8 cellular contexts compared by ENCODE assay signal in the genomic region with DNA sequence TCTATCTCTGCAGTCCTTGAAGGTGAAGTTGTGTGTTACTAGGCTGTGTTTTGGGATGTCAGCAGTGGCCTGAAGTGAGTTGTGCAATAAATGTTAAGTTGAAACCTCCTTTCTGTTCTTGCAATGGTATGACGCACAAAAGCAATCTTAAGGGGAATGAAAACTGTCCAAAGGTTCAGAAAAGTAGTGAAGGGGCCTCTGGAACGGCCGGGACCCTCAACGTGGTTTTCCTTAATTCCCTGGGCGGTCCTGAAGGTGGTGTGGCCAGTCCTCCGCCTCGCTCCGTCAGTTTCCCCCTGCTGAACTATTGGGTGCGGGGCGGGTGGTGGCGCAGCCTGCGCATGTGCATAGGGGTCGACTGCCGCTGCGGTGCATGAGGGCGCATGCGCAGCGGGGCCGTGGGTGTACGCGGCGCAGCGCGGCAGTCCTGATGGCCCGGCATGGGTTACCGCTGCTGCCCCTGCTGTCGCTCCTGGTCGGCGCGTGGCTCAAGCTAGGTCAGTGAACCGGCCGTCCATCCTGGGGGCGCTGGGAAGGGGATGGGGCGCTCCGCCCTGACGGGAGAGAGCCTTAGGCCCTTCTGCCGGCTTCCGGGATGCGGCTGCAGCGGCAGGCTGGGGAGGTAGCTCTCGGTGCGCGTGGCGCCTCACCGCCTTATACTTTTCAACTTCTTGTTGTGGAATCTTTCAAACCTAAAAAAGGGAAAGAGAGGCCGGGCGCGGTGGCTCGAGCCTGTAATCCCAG. TPM values are rescaled to one million over a fixed set of nuclear protein-coding genes. Genes with fewer than 3 reads are reported as not detected.
DNase-seq lines count a peak whose midpoint lies in the region; TF ChIP-seq lines count a peak whose summit lies in the region.

Gene SUMF2, plus strand, starts transcription at position 405 of the 744 bp plus-strand sequence. Its CDS starts 26 bp downstream, at position 431.

- H3K4me1 Mint-ChIP-seq in H9 (peaks cover 7 to 13% of the 10 kb centered on the region in 2 experiments), neural progenitor cell (peaks cover 4% of the 10 kb centered on the region)

- H3K27me3 Mint-ChIP-seq in H9 (ENCODE audit: low read depth) = no peaks in the 10 kb centered on the region
- no peaks in the 10 kb centered on the region for H3K27me3 Mint-ChIP-seq in neural progenitor cell (ENCODE audit: insufficient read depth, low read depth)

- no peak within 1 kb of the TSS for H2AK5ac ChIP-seq in H9 (ENCODE audit: insufficient read length, low read length)

- H3K27ac ChIP-seq in H9 (ENCODE audit: insufficient read length, low read depth, low read length) (no peak within 1 kb of the TSS), neural progenitor cell (peak within 1 kb of the TSS; percentile 81)

- H4K91ac ChIP-seq in H9 (ENCODE audit: insufficient read length, low read depth, low read length) = no peak within 1 kb of the TSS

- H3K9me3 Mint-ChIP-seq in H9 (peaks cover 0 to 2% of the 10 kb centered on the region in 2 experiments; a peak in 1 of 5 replicates), neural progenitor cell (no peaks in the 10 kb centered on the region)

- H2BK12ac ChIP-seq in H9 (ENCODE audit: insufficient read length, low read depth, low read length) = no peak within 1 kb of the TSS

- no peak within 1 kb of the TSS for H4K8ac ChIP-seq in H9 (replicated peaks; ENCODE audit: insufficient read length, low read depth, low read length)

- WGBS in H9 (ENCODE audit: extremely low coverage, insufficient read length, low lambda C conversion rate) = no CpG with 5 or more reads among the region's 49 CpGs

- peaks cover 54% of the 10 kb centered on the region for H3F3A ChIP-seq in neural progenitor cell (ENCODE audit: low read depth)

- peaks cover 28% of the 10 kb centered on the region for H3K36me3 ChIP-seq in neural progenitor cell

- DNase-seq in GDM1 (lab: John Stamatoyannopoulos, UW) (peak; percentile 82), H9 (peak; percentile 93), M059J (ENCODE audit: low read depth) (peak; percentile 87), SIG-M5 treated with dmso at 0.1 percent for 504 hours (lab: John Stamatoyannopoulos, UW; ENCODE audit: unreplicated experiment) (peak; percentile 91), activated gamma-delta T cell treated with Interleukin-2 at 50 U/mL for 16 hours (peak; percentile 88), foreskin fibroblast (peak; percentile 86 to 96), neural progenitor cell (ENCODE audit: low spot score) (peak; percentile 97), stromal cell of bone marrow (ENCODE audit: low read depth) (peak; percentile 71)

- no peak within 1 kb of the TSS for H3K18ac ChIP-seq in H9 (ENCODE audit: insufficient read length, low read depth, low read length)

- no peaks in the 10 kb centered on the region for H3K23me2 ChIP-seq in H9 (ENCODE audit: insufficient read length, low read depth, low read length, poor library complexity, severe bottlenecking)

- H3K36me3 Mint-ChIP-seq in H9 (ENCODE audit: insufficient read depth in 1 of 3, low read depth in 3 of 3) = peaks cover 36 to 62% (median 54%) of the 10 kb centered on the region in 3 experiments
- peaks cover 23% of the 10 kb centered on the region for H3K36me3 Mint-ChIP-seq in neural progenitor cell

- H3K79me1 ChIP-seq in H9 (ENCODE audit: insufficient read depth, low read depth, low read length, poor library complexity, severe bottlenecking) = peaks cover 2% of the 10 kb centered on the region

- H3K27me3 ChIP-seq in H9 (ENCODE audit: insufficient read depth, low read length) (no peaks in the 10 kb centered on the region), neural progenitor cell (no peaks in the 10 kb centered on the region)

- H3K4me3 ChIP-seq in foreskin fibroblast (ENCODE audit: low read depth in 1 of 2, low read length in 2 of 2) = peak within 1 kb of the TSS; percentile 88 to 94
- peak within 1 kb of the TSS; percentile 78 for H3K4me3 ChIP-seq in neural progenitor cell

- H2AFZ ChIP-seq in H9 (ENCODE audit: low read length) (no peak within 1 kb of the TSS), neural progenitor cell (replicated peaks) (peak within 1 kb of the TSS; percentile 71)

- H3K9me3 ChIP-seq in H9 (ENCODE audit: control insufficient read depth, low read depth, low read length) = no peaks in the 10 kb centered on the region
- H3K9me3 ChIP-seq in neural progenitor cell (ENCODE audit: low read depth) = no peaks in the 10 kb centered on the region

- no peak within 1 kb of the TSS for H2BK20ac ChIP-seq in H9 (ENCODE audit: low read depth, low read length, poor library complexity, severe bottlenecking)

- H3K79me2 ChIP-seq in H9 (ENCODE audit: insufficient read depth, low read length) = no peaks in the 10 kb centered on the region; the same call in 1 of the 2 replicates
- H3K79me2 ChIP-seq in neural progenitor cell (ENCODE audit: low read depth) = peaks cover 33% of the 10 kb centered on the region

- H4K20me1 ChIP-seq in H9 (ENCODE audit: control insufficient read depth, insufficient read depth, insufficient read length) = no peaks in the 10 kb centered on the region
- H4K20me1 ChIP-seq in neural progenitor cell (ENCODE audit: low read depth) = peaks cover 19% of the 10 kb centered on the region

- no peak within 1 kb of the TSS for H2BK120ac ChIP-seq in H9 (ENCODE audit: low read depth, low read length, poor library complexity, severe bottlenecking)

- no peak within 1 kb of the TSS for H3T11ph ChIP-seq in H9 (ENCODE audit: low read length)

- no peak within 1 kb of the TSS for H3K56ac ChIP-seq in H9 (ENCODE audit: insufficient read length, low read depth, low read length)

- H3K4me3 Mint-ChIP-seq in H9 (peak within 1 kb of the TSS; percentile 88 to 91), neural progenitor cell (peak within 1 kb of the TSS; percentile 93)

- H2BK5ac ChIP-seq in H9 (ENCODE audit: insufficient read length, low read length) = no peak within 1 kb of the TSS

- H3K23ac ChIP-seq in H9 (ENCODE audit: insufficient read length, low read depth, low read length) = no peak within 1 kb of the TSS

- H3K27ac Mint-ChIP-seq in H9 (peak within 1 kb of the TSS; percentile 73 to 97 (median 77); a peak in 6 of 7 replicates), neural progenitor cell (peak within 1 kb of the TSS; percentile 83)

- no peak within 1 kb of the TSS for H3K4ac ChIP-seq in H9 (ENCODE audit: low read depth, low read length)

- TF ChIP-seq CTCF in H9 (conservative IDR thresholded peaks at IDR 0.05) (peak; percentile 34; the same call in 2 of the 3 replicates), foreskin fibroblast (IDR thresholded peaks at IDR 0.05; ENCODE audit: low read depth, low read length) (peak; percentile 13), neural progenitor cell (IDR thresholded peaks at IDR 0.05) (peak; percentile 34)

- peak within 1 kb of the TSS; percentile 76 for H3K9ac ChIP-seq in H9 (ENCODE audit: extremely low read depth, insufficient read length, low read length)
- peak within 1 kb of the TSS; percentile 63 for H3K9ac ChIP-seq in neural progenitor cell

- H3K4me2 ChIP-seq in H9 (ENCODE audit: insufficient read depth, insufficient read length, low read length) (peak within 1 kb of the TSS; percentile 42), neural progenitor cell (peak within 1 kb of the TSS; percentile 77)

- H2BK15ac ChIP-seq in H9 (ENCODE audit: low read depth, low read length) = no peak within 1 kb of the TSS

- H4K5ac ChIP-seq in H9 (ENCODE audit: insufficient read length, low read depth, low read length) = no peak within 1 kb of the TSS

- no peaks in the 10 kb centered on the region for H3K4me1 ChIP-seq in H9 (ENCODE audit: insufficient read depth, low read length)
- no peaks in the 10 kb centered on the region for H3K4me1 ChIP-seq in neural progenitor cell

- peak within 1 kb of the TSS; percentile 81; the same call in 1 of the 2 replicates for H3K14ac ChIP-seq in H9 (ENCODE audit: insufficient read depth, low read length)

RNA-seq across cellular contexts. Expression of gene SUMF2, which starts in this region (rescaled TPM):
- 82.5 and 89.2 TPM in 2 replicates for total RNA-seq in H9 (2021)
- total RNA-seq in M059J (2014; rRNA removed; shearing (Covaris generic)) = 106 and 128 TPM in 2 replicates
- 76.1 and 109 TPM in 2 replicates for total RNA-seq in neural progenitor cell (ENCODE audit: low replicate concordance)
